In genomic region chr4:73944061-73944875, GRCh38 we compare ENCODE assay signal across 9 cellular contexts. TPM values are rescaled to one million over a fixed set of nuclear protein-coding genes. Genes with fewer than 3 reads are reported as not detected.
DNase-seq lines count a peak whose midpoint lies in the region; ATAC-seq, FAIRE-seq and TF ChIP-seq lines count a peak whose summit lies in the region.
"Had no signal": no experiment of that assay in that cellular context is flagged by ENCODE, and none has a peak within 500 bp of the region (broad histone marks: within the 10 kb centered on the region; RNA-seq: fewer than 3 reads in every experiment).

No MANE protein-coding gene starts in this region.

- H3K4me2 ChIP-seq in hepatocyte = peak overlapping the region; percentile 98

- no peak for FAIRE-seq in D721Med (lab: Jason Lieb, UNC)
- FAIRE-seq: H54 had no signal

- H2AFZ ChIP-seq in hepatocyte = peak overlapping the region; percentile 76

- peaks cover 26 to 37% of the 10 kb centered on the region in 2 donors for H3K27me3 Mint-ChIP-seq in natural killer cell treated with Interleukin-12 subunit alpha and Interleukin-12 subunit beta and Interleukin-15 and Interleukin-18, amount 100 ng/mL, for 72 hours

- no peaks in the 10 kb centered on the region for H3K4me1 ChIP-seq in hepatocyte (ENCODE audit: insufficient read depth)
- no peaks in the 10 kb centered on the region for H3K4me1 ChIP-seq in rectal smooth muscle tissue (ENCODE audit: control insufficient read depth, insufficient read depth, low read length)

- H3K27ac Mint-ChIP-seq in natural killer cell treated with Interleukin-12 subunit alpha and Interleukin-12 subunit beta and Interleukin-15 and Interleukin-18, amount 100 ng/mL, for 72 hours = no peak overlapping the region

- peaks cover 5% of the 10 kb centered on the region for H3K36me3 Mint-ChIP-seq in natural killer cell treated with Interleukin-12 subunit alpha and Interleukin-12 subunit beta and Interleukin-15 and Interleukin-18, amount 100 ng/mL, for 72 hours

- H3K36me3 ChIP-seq in hepatocyte (replicated peaks; ENCODE audit: insufficient read depth, low read depth) (no peaks in the 10 kb centered on the region), rectal smooth muscle tissue (ENCODE audit: control insufficient read depth, insufficient read depth, low read length) (no peaks in the 10 kb centered on the region)

- no peaks in the 10 kb centered on the region for H4K20me1 ChIP-seq in hepatocyte (ENCODE audit: insufficient read depth, poor library complexity, severe bottlenecking)

- peaks cover 6% of the 10 kb centered on the region for H3K9me3 Mint-ChIP-seq in natural killer cell treated with Interleukin-12 subunit alpha and Interleukin-12 subunit beta and Interleukin-15 and Interleukin-18, amount 100 ng/mL, for 72 hours

- DNase-seq in D721Med (ENCODE audit: insufficient read length, low spot score) (no peak), astrocyte of the spinal cord (ENCODE audit: low read depth, low spot score) (peak; percentile 16), hepatocyte (ENCODE audit: low spot score) (peak; percentile 42)
- no peak for DNase-seq in natural killer cell treated with Interleukin-12 subunit alpha and Interleukin-12 subunit beta and Interleukin-15 and Interleukin-18, amount 100 ng/mL, for 72 hours (ENCODE audit: low spot score)

- ATAC-seq in GM21360 (IDR thresholded peaks at IDR 0.05; ENCODE audit: unreplicated experiment) (no peak), GM21717 (IDR thresholded peaks at IDR 0.05; ENCODE audit: unreplicated experiment) (no peak), HG02571 (IDR thresholded peaks at IDR 0.05; ENCODE audit: unreplicated experiment) (no peak)
- ATAC-seq in natural killer cell treated with Interleukin-12 subunit alpha and Interleukin-12 subunit beta and Interleukin-15 and Interleukin-18, amount 100 ng/mL, for 72 hours = no peak

- H3K4me3 ChIP-seq in astrocyte of the spinal cord (ENCODE audit: low read depth, low read length) (peak overlapping the region; percentile 50), hepatocyte (peak overlapping the region; percentile 36), rectal smooth muscle tissue (ENCODE audit: low read length) (peak overlapping the region; percentile 22)

- no peaks in the 10 kb centered on the region for H3K9me3 ChIP-seq in hepatocyte (ENCODE audit: low read depth)

- no peaks in the 10 kb centered on the region for H3K4me1 Mint-ChIP-seq in natural killer cell treated with Interleukin-12 subunit alpha and Interleukin-12 subunit beta and Interleukin-15 and Interleukin-18, amount 100 ng/mL, for 72 hours (ENCODE audit: low read depth in 2 of 2)

- H3K9me2 ChIP-seq in hepatocyte (replicated peaks; ENCODE audit: insufficient read depth) = no peaks in the 10 kb centered on the region

- 4% methylated on average over 43 of the region's 49 CpGs for WGBS in hepatocyte (ENCODE audit: low lambda C conversion rate, missing lambda C conversion rate)

- H3K9ac ChIP-seq in rectal smooth muscle tissue (ENCODE audit: low read length) = no peak overlapping the region

- H3K79me2 ChIP-seq in hepatocyte = no peaks in the 10 kb centered on the region

- no peak overlapping the region for H3K4me3 Mint-ChIP-seq in natural killer cell treated with Interleukin-12 subunit alpha and Interleukin-12 subunit beta and Interleukin-15 and Interleukin-18, amount 100 ng/mL, for 72 hours

- in situ Hi-C loops in astrocyte of the spinal cord (cut with HindIII; ENCODE audit: low sequenced_read_pairs) = no loop called here

- TF ChIP-seq CTCF in D721Med (IDR thresholded peaks at IDR 0.05; ENCODE audit: insufficient read depth, missing control alignments) (peak; percentile 7), astrocyte of the spinal cord (IDR thresholded peaks at IDR 0.05; ENCODE audit: low read depth, low read length) (peak; percentile 20), hepatocyte (IDR thresholded peaks at IDR 0.05; ENCODE audit: poor library complexity) (peak; percentile 9)

- H3K27ac ChIP-seq in hepatocyte (no peak overlapping the region), rectal smooth muscle tissue (ENCODE audit: low read depth, low read length) (no peak overlapping the region)

- peaks cover 30% of the 10 kb centered on the region for H3K27me3 ChIP-seq in hepatocyte
- no peaks in the 10 kb centered on the region for H3K27me3 ChIP-seq in rectal smooth muscle tissue (ENCODE audit: control insufficient read depth, insufficient read depth, low read length)

RNA-seq across cellular contexts. Expression of gene PF4, which starts 37.6 kb away (rescaled TPM):
- total RNA-seq in hepatocyte = 4.3 TPM in 1 of 2 replicates, not detected in the other
- polyA plus RNA-seq in hepatocyte = 3.0 and 3.3 TPM in 2 replicates
- not detected for total RNA-seq in natural killer cell treated with Interleukin-12 subunit alpha and Interleukin-12 subunit beta and Interleukin-15 and Interleukin-18, amount 100 ng/mL, for 72 hours

RNA-seq across cellular contexts. Expression of gene PPBP, which starts 43.7 kb away (rescaled TPM):
- total RNA-seq in hepatocyte = 0.28 and 1.2 TPM in 2 replicates
- not detected in 2 replicates for polyA plus RNA-seq in hepatocyte
- total RNA-seq in natural killer cell treated with Interleukin-12 subunit alpha and Interleukin-12 subunit beta and Interleukin-15 and Interleukin-18, amount 100 ng/mL, for 72 hours = not detected

RNA-seq across cellular contexts. Expression of gene CXCL5, which starts 54.2 kb away (rescaled TPM):
- total RNA-seq in hepatocyte = 27.7 and 31.9 TPM in 2 replicates
- 22.4 and 31.3 TPM in 2 replicates for polyA plus RNA-seq in hepatocyte
- not detected for total RNA-seq in natural killer cell treated with Interleukin-12 subunit alpha and Interleukin-12 subunit beta and Interleukin-15 and Interleukin-18, amount 100 ng/mL, for 72 hours

Comparison
In these comparisons a context has a peak if more than half of its experiments do, and no peak if none do; other contexts are left out.
1. DNase-seq: peak in astrocyte of the spinal cord (single experiment) and hepatocyte (single experiment); none in D721Med (single experiment) and natural killer cell treated with Interleukin-12 subunit alpha and Interleukin-12 subunit beta and Interleukin-15 and Interleukin-18, amount 100 ng/mL, for 72 hours (single experiment).
2. RNA of gene CXCL5, which starts 54.2 kb away (total RNA-seq): 27.7 to 31.9 TPM in hepatocyte; not detected in natural killer cell treated with Interleukin-12 subunit alpha and Interleukin-12 subunit beta and Interleukin-15 and Interleukin-18, amount 100 ng/mL, for 72 hours; every median in the first group is over 10 times any median in the second.
3. Peak in every context shown above with its lines, with median percentiles within 50 percentile points of each other: CTCF ChIP-seq and H3K4me3 ChIP-seq.